18 cellular contexts compared by ENCODE assay signal in the genomic region with DNA sequence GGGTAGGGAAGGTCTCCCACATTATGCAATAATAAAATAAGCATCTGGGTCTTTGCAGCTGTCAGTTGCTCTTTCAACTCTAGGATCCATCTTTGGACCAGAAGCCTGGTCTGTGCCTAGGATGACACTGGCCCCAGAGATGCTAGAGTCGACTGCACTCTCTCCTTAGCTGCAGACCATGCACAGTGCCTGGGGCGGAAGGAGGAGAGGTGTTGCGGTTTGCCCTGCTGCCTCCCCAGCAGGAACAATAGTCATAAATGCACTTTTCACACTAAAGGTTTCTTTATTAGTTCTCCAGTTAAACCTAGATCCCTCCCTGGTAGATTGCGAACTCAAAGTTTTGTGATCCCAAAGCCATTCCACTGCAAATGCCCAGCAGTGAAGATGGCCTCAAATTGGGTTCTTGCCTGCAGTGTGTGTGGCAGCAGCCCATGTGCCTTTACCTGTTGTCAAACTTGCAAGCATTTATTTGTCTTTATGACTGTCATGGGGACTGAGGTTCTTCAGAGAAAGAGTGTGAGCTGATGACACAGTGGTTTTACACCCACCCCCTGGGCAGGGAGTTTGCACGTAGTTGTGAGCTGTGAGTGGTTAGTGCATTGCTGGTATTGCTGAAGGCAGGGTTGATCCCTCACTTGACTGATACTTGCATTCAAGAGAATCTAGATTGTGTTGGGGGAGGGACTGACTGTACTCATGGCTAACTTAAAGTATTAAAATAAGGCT. TPM values are rescaled to one million over a fixed set of nuclear protein-coding genes. Genes with fewer than 3 reads are reported as not detected.
DNase-seq lines count a peak whose midpoint lies in the region; ATAC-seq and TF ChIP-seq lines count a peak whose summit lies in the region.
"Had no signal": no experiment of that assay in that cellular context is flagged by ENCODE, and none has a peak within 500 bp of the region (broad histone marks: within the 10 kb centered on the region; RNA-seq: fewer than 3 reads in every experiment).

No MANE protein-coding gene starts in this region.

- H3K9me3 ChIP-seq in right cardiac atrium (ENCODE audit: control insufficient read depth, low read length): no peaks in the 10 kb centered on the region
- no peaks in the 10 kb centered on the region for H3K9me3 ChIP-seq in T-helper 17 cell (ENCODE audit: control insufficient read depth, low read length, poor library complexity, severe bottlenecking)
- no peaks in the 10 kb centered on the region for H3K9me3 ChIP-seq in endodermal cell (ENCODE audit: control insufficient read depth, low read length)
- H3K9me3 ChIP-seq in aorta (ENCODE audit: control insufficient read depth, low read length): no peaks in the 10 kb centered on the region
- H3K9me3 ChIP-seq: colonic mucosa, lower lobe of right lung, Peyer's patch, testis had no signal

- H3K4me3 ChIP-seq in right cardiac atrium (ENCODE audit: low read length) (no peak overlapping the region), endodermal cell (ENCODE audit: low read length) (no peak overlapping the region), aorta (ENCODE audit: low read length in 2 of 2) (no peak overlapping the region)
- H3K4me3 ChIP-seq: colonic mucosa, lower lobe of right lung, Peyer's patch, testis had no signal

- H3K36me3 ChIP-seq in endodermal cell (ENCODE audit: control insufficient read depth, insufficient read depth, low read length) (peaks cover 68% of the 10 kb centered on the region), aorta (ENCODE audit: control insufficient read depth in 1 of 2, insufficient read depth in 2 of 2, low read length in 1 of 2) (peaks cover 0 to under 1% of the 10 kb centered on the region in 2 donors)
- H3K36me3 ChIP-seq: colonic mucosa had no signal

- H3K27ac ChIP-seq in right cardiac atrium (ENCODE audit: low read length): peak overlapping the region; percentile 2
- H3K27ac ChIP-seq in endodermal cell (ENCODE audit: low read depth, low read length): no peak overlapping the region
- no peak overlapping the region for H3K27ac ChIP-seq in aorta (ENCODE audit: low read depth in 1 of 2, low read length in 2 of 2)
- H3K27ac ChIP-seq: colonic mucosa, lower lobe of right lung, testis, WERI-Rb-1 had no signal

- no peak for TF ChIP-seq CTCF in endodermal cell (conservative IDR thresholded peaks at IDR 0.05)

- 84% methylated on average over 5 of the region's 5 CpGs for WGBS in right cardiac atrium
- WGBS in endodermal cell (ENCODE audit: insufficient coverage in 1 of 2, insufficient read length in 1 of 2), 2 experiments: 78 to 92% methylated on average over 2 to 5 of the region's 5 CpGs
- WGBS in aorta, 2 donors: 76 to 80% methylated on average over 5 of the region's 5 CpGs

- H3K9ac ChIP-seq in endodermal cell (ENCODE audit: extremely low read depth, low read length, poor library complexity, severe bottlenecking): no peak overlapping the region

- peak overlapping the region; percentile 49 for H3K27ac Mint-ChIP-seq in T-helper 17 cell
- H3K27ac Mint-ChIP-seq in endodermal cell: peak overlapping the region; percentile 38
- peak overlapping the region; percentile 59 for H3K27ac Mint-ChIP-seq in stimulated activated naive CD8-positive, alpha-beta T cell treated with anti-CD3 and anti-CD28 coated beads, Interleukin-15, Interleukin-2, amounts not matched to agents 100 ng/mL and 50 ng/mL, for 24 hours

- no peaks in the 10 kb centered on the region for H3K9me3 Mint-ChIP-seq in endodermal cell
- no peaks in the 10 kb centered on the region for H3K9me3 Mint-ChIP-seq in stimulated activated naive CD8-positive, alpha-beta T cell treated with anti-CD3 and anti-CD28 coated beads, Interleukin-15, Interleukin-2, amounts not matched to agents 100 ng/mL and 50 ng/mL, for 24 hours

- H3K27me3 ChIP-seq in right cardiac atrium (ENCODE audit: control insufficient read depth, insufficient read depth): no peaks in the 10 kb centered on the region
- H3K27me3 ChIP-seq in endodermal cell (ENCODE audit: control insufficient read depth, insufficient read depth, low read length, poor library complexity, severe bottlenecking): no peaks in the 10 kb centered on the region
- H3K27me3 ChIP-seq in aorta (ENCODE audit: control insufficient read depth in 1 of 2, insufficient read depth in 2 of 2, low read length in 1 of 2): no peaks in the 10 kb centered on the region
- H3K27me3 ChIP-seq: colonic mucosa, Peyer's patch, testis had no signal

- H3K27me3 Mint-ChIP-seq in T-helper 17 cell (no peaks in the 10 kb centered on the region), endodermal cell (ENCODE audit: insufficient read depth) (no peaks in the 10 kb centered on the region)
- no peaks in the 10 kb centered on the region for H3K27me3 Mint-ChIP-seq in stimulated activated naive CD8-positive, alpha-beta T cell treated with anti-CD3 and anti-CD28 coated beads, Interleukin-15, Interleukin-2, amounts not matched to agents 100 ng/mL and 50 ng/mL, for 24 hours

- H3K36me3 Mint-ChIP-seq in T-helper 17 cell (ENCODE audit: low read depth) (no peaks in the 10 kb centered on the region), endodermal cell (ENCODE audit: low read depth) (peaks cover 34% of the 10 kb centered on the region)
- peaks cover 22% of the 10 kb centered on the region for H3K36me3 Mint-ChIP-seq in stimulated activated naive CD8-positive, alpha-beta T cell treated with anti-CD3 and anti-CD28 coated beads, Interleukin-15, Interleukin-2, amounts not matched to agents 100 ng/mL and 50 ng/mL, for 24 hours (ENCODE audit: low read depth)

- H3K4me1 Mint-ChIP-seq in T-helper 17 cell: peaks cover 43% of the 10 kb centered on the region
- H3K4me1 Mint-ChIP-seq in endodermal cell: peaks cover 9% of the 10 kb centered on the region
- H3K4me1 Mint-ChIP-seq in stimulated activated naive CD8-positive, alpha-beta T cell treated with anti-CD3 and anti-CD28 coated beads, Interleukin-15, Interleukin-2, amounts not matched to agents 100 ng/mL and 50 ng/mL, for 24 hours (ENCODE audit: low read depth): peaks cover 48% of the 10 kb centered on the region

- intact Hi-C loops in right cardiac atrium (cut with DNase I): no loop called here
- intact Hi-C loops in Right ventricle myocardium superior (cut with DNase I): no loop called here
- intact Hi-C loops in aorta (cut with DNase I): no loop called here

- ATAC-seq in right cardiac atrium (no peak), Right ventricle myocardium superior (ENCODE audit: poor library complexity) (no peak), T-helper 17 cell (peak; percentile 62), aorta (ENCODE audit: low FRiP score) (no peak), GM18520 (IDR thresholded peaks at IDR 0.05; ENCODE audit: unreplicated experiment) (no peak)

- DNase-seq in right cardiac atrium: no peak
- no peak for DNase-seq in Right ventricle myocardium superior
- DNase-seq in T-helper 17 cell: no peak
- no peak for DNase-seq in endodermal cell
- no peak for DNase-seq in hippocampal formation (lab: John Stamatoyannopoulos, UW)
- no peak for DNase-seq in aorta
- DNase-seq: activated effector memory CD4-positive, alpha-beta T cell treated with Interleukin-2 at 50 U/mL for 16 hours; colonic mucosa; GF-D8; H7; Kasumi-1; lower lobe of right lung; NCI-H2171; testis; WERI-Rb-1 had no signal

- H3K4me1 ChIP-seq in right cardiac atrium (ENCODE audit: control insufficient read depth, insufficient read depth, low read length): peaks cover 3% of the 10 kb centered on the region
- H3K4me1 ChIP-seq in endodermal cell (ENCODE audit: control insufficient read depth, insufficient read depth, low read length): peaks cover 2% of the 10 kb centered on the region
- no peaks in the 10 kb centered on the region for H3K4me1 ChIP-seq in aorta (ENCODE audit: control insufficient read depth in 1 of 2, insufficient read depth in 2 of 2, low read length in 2 of 2)
- H3K4me1 ChIP-seq: colonic mucosa had no signal

- H3K4me3 Mint-ChIP-seq in T-helper 17 cell (peak overlapping the region; percentile 25), endodermal cell (no peak overlapping the region)
- H3K4me3 Mint-ChIP-seq in stimulated activated naive CD8-positive, alpha-beta T cell treated with anti-CD3 and anti-CD28 coated beads, Interleukin-15, Interleukin-2, amounts not matched to agents 100 ng/mL and 50 ng/mL, for 24 hours: no peak overlapping the region

RNA-seq across cellular contexts. Expression of a gene that starts 10.3 kb away (rescaled TPM):
- total RNA-seq in right cardiac atrium: 10 to 100 TPM; 16.2 to 20.1 (median 17.1) TPM
- 8.7 TPM for polyA plus RNA-seq in right cardiac atrium
- 13.4 TPM for total RNA-seq in Right ventricle myocardium superior
- 10 to 100 TPM; 39.9 to 46.3 TPM for total RNA-seq in T-helper 17 cell
- total RNA-seq in endodermal cell: 10 to 100 TPM; 28.9 to 30.7 TPM
- polyA plus RNA-seq in endodermal cell (2013, experiment 1 of 2): 16.6 TPM
- 17.4 TPM for polyA plus RNA-seq in endodermal cell (2013, experiment 2 of 2)
- total RNA-seq in aorta: 10 to 100 TPM; 30.4 to 31.2 TPM
- 10 to 100 TPM in 1 of 2 donors, 1 to 10 TPM in 1; 7.9 to 10.8 TPM for polyA plus RNA-seq in aorta

RNA-seq across cellular contexts. Expression of a gene that starts 27.9 kb away (rescaled TPM):
- total RNA-seq in right cardiac atrium (1 to 10 TPM; 6.3 to 8.5 (median 6.9) TPM), Right ventricle myocardium superior (1.7 TPM), T-helper 17 cell (10 to 100 TPM; 12.2 to 14.1 TPM), endodermal cell (10 to 100 TPM; 12.1 to 12.8 TPM), aorta (1 to 10 TPM; 7.9 to 9.9 TPM)
- polyA plus RNA-seq in right cardiac atrium (5.0 TPM), aorta (1 to 10 TPM; 5.4 to 9.2 TPM)
- 26.3 TPM for polyA plus RNA-seq in endodermal cell (2013, experiment 1 of 2)
- polyA plus RNA-seq in endodermal cell (2013, experiment 2 of 2): 20.7 TPM

RNA-seq across cellular contexts. Expression of a gene that starts 39.2 kb away (rescaled TPM):
- total RNA-seq in right cardiac atrium (100 to 1,000 TPM; 128 to 148 (median 139) TPM), Right ventricle myocardium superior (113 TPM), T-helper 17 cell (100 to 1,000 TPM; 262 to 283 TPM), endodermal cell (100 to 1,000 TPM; 259 to 319 TPM), aorta (100 to 1,000 TPM; 152 to 202 TPM)
- polyA plus RNA-seq in right cardiac atrium (89.5 TPM), aorta (100 to 1,000 TPM in 1 of 2 donors, 10 to 100 TPM in 1; 52.5 to 150 TPM)
- 272 TPM for polyA plus RNA-seq in endodermal cell (2013, experiment 1 of 2)
- 254 TPM for polyA plus RNA-seq in endodermal cell (2013, experiment 2 of 2)

RNA-seq across cellular contexts. Expression of a gene that starts 47.5 kb away (rescaled TPM):
- total RNA-seq in right cardiac atrium (10 to 100 TPM; 36.2 to 47.8 (median 37.8) TPM), Right ventricle myocardium superior (27.2 TPM), T-helper 17 cell (100 to 1,000 TPM; 150 to 160 TPM), endodermal cell (10 to 100 TPM; 62.7 to 68.5 TPM), aorta (10 to 100 TPM; 72.3 to 87.7 TPM)
- polyA plus RNA-seq in right cardiac atrium (11.2 TPM), aorta (10 to 100 TPM; 12.4 to 24.1 TPM)
- 47.6 TPM for polyA plus RNA-seq in endodermal cell (2013, experiment 1 of 2)
- polyA plus RNA-seq in endodermal cell (2013, experiment 2 of 2): 44.7 TPM
